Comparison of ENCODE assay signal across 2 cellular contexts in genomic region chr9:123206064-123206463, GRCh38.
TF ChIP-seq lines count a peak whose summit lies in the region.

No MANE protein-coding gene starts in this region.

TF ChIP-seq in A549, 52 proteins besides CTCF, POLR2A, EP300 and RAD21 (continued from another document):
- no peak for TF ChIP-seq USF2 (IDR thresholded peaks at IDR 0.05)
- no peak for TF ChIP-seq BCL3 (IDR thresholded peaks at IDR 0.05)
- TF ChIP-seq MAFK (IDR thresholded peaks at IDR 0.05; ENCODE audit: partially characterized antibody): peak; percentile 80
- no peak for TF ChIP-seq FOSL2 (IDR thresholded peaks at IDR 0.05)
- no peak for TF ChIP-seq FOSL2 (CRISPR knock-in tag; IDR thresholded peaks at IDR 0.05)

TF ChIP-seq in K562, 482 proteins besides CTCF, POLR2A, EP300 and RAD21 (continued from another document):
- TF ChIP-seq VEZF1 (CRISPR knock-in tag; IDR thresholded peaks at IDR 0.05) (no peak), ZNF316 (IDR thresholded peaks at IDR 0.05) (peak; percentile 79), MAFF (IDR thresholded peaks at IDR 0.05; ENCODE audit: low read length) (peak; percentile 47; the same call in 1 of the 2 replicates), ZBTB34 (CRISPR knock-in tag; IDR thresholded peaks at IDR 0.05) (no peak), MAFK (IDR thresholded peaks at IDR 0.05; ENCODE audit: low read length) (peak; percentile 27; the same call in 1 of the 2 replicates), ZNF766 (CRISPR knock-in tag; conservative IDR thresholded peaks at IDR 0.05) (no peak), ZSCAN32 (CRISPR knock-in tag; IDR thresholded peaks at IDR 0.05) (no peak), E4F1 (CRISPR knock-in tag; IDR thresholded peaks at IDR 0.05; ENCODE audit: borderline replicate concordance) (no peak), C11orf30 (IDR thresholded peaks at IDR 0.05; ENCODE audit: low read depth) (peak; percentile 64), DLX4 (CRISPR knock-in tag; IDR thresholded peaks at IDR 0.05) (no peak), MAFG (tag; conservative IDR thresholded peaks at IDR 0.05) (peak; percentile 50; the same call in 1 of the 2 replicates), STAT5B (CRISPR knock-in tag; IDR thresholded peaks at IDR 0.05) (no peak), MYC (IDR thresholded peaks at IDR 0.05; ENCODE audit: low read depth, low read length) (no peak), MYC (CRISPR knock-in tag; IDR thresholded peaks at IDR 0.05; ENCODE audit: borderline replicate concordance, low read depth) (no peak), HMBOX1 (IDR thresholded peaks at IDR 0.05) (no peak), GTF2F1 (IDR thresholded peaks at IDR 0.05; ENCODE audit: low read depth, low read length) (no peak), MCM3 (IDR thresholded peaks at IDR 0.05) (no peak), MEIS2 (IDR thresholded peaks at IDR 0.05; ENCODE audit: partially characterized antibody) (no peak)
